In genomic region chr19:28290963-28291657, GRCh38 we compare ENCODE assay signal across 1 cellular context.
TF ChIP-seq lines count a peak whose summit lies in the region.

No MANE protein-coding gene starts in this region.

TF ChIP-seq in HEK293, 187 proteins besides CTCF, POLR2A, EP300 and RAD21 (continued from another document):
- TF ChIP-seq ZNF16 (tag by site-specific recombination; IDR thresholded peaks at IDR 0.05; ENCODE audit: low read depth), result no peak
- TF ChIP-seq ZIC2 (tag by site-specific recombination; IDR thresholded peaks at IDR 0.05), result peak; percentile 100
- TF ChIP-seq WT1 (tag by site-specific recombination; IDR thresholded peaks at IDR 0.05), result peak; percentile 43; the same call in 1 of the 2 replicates
- TF ChIP-seq, protein P1, sequence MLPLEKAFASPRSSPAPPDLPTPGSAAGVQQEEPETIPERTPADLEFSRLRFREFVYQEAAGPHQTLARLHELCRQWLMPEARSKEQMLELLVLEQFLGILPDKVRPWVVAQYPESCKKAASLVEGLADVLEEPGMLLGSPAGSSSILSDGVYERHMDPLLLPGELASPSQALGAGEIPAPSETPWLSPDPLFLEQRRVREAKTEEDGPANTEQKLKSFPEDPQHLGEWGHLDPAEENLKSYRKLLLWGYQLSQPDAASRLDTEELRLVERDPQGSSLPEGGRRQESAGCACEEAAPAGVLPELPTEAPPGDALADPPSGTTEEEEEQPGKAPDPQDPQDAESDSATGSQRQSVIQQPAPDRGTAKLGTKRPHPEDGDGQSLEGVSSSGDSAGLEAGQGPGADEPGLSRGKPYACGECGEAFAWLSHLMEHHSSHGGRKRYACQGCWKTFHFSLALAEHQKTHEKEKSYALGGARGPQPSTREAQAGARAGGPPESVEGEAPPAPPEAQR (tag by site-specific recombination; IDR thresholded peaks at IDR 0.05), result no peak
- TF ChIP-seq ZBTB1 (tag by site-specific recombination; IDR thresholded peaks at IDR 0.05), result no peak
- TF ChIP-seq ZSCAN30 (tag by site-specific recombination; IDR thresholded peaks at IDR 0.05), result 0 out of 2 replicates have a peak, but pooled peaks have one; percentile 19
- TF ChIP-seq ZNF610 (tag by site-specific recombination; IDR thresholded peaks at IDR 0.05; ENCODE audit: borderline replicate concordance), result 0 out of 2 replicates have a peak, but pooled peaks have one; percentile 35
- TF ChIP-seq ZNF600 (tag by site-specific recombination; IDR thresholded peaks at IDR 0.05), result peak; percentile 85
- TF ChIP-seq, protein P2, sequence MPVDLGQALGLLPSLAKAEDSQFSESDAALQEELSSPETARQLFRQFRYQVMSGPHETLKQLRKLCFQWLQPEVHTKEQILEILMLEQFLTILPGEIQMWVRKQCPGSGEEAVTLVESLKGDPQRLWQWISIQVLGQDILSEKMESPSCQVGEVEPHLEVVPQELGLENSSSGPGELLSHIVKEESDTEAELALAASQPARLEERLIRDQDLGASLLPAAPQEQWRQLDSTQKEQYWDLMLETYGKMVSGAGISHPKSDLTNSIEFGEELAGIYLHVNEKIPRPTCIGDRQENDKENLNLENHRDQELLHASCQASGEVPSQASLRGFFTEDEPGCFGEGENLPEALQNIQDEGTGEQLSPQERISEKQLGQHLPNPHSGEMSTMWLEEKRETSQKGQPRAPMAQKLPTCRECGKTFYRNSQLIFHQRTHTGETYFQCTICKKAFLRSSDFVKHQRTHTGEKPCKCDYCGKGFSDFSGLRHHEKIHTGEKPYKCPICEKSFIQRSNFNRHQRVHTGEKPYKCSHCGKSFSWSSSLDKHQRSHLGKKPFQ (tag by site-specific recombination; IDR thresholded peaks at IDR 0.05), result peak; percentile 72
- TF ChIP-seq FEZF1 (tag by site-specific recombination; IDR thresholded peaks at IDR 0.05), result peak; percentile 88
- no peak for TF ChIP-seq ZNF707 (tag by site-specific recombination; IDR thresholded peaks at IDR 0.05)
- no peak for TF ChIP-seq REPIN1 (tag by site-specific recombination; IDR thresholded peaks at IDR 0.05; ENCODE audit: low read depth)
- TF ChIP-seq ZFP3 (tag by site-specific recombination; IDR thresholded peaks at IDR 0.05; ENCODE audit: low read depth), result peak; percentile 33; the same call in 1 of the 2 replicates
- peak; percentile 31; the same call in 1 of the 2 replicates for TF ChIP-seq GLI2 (tag by site-specific recombination; IDR thresholded peaks at IDR 0.05; ENCODE audit: borderline replicate concordance, low read depth)
- TF ChIP-seq ZNF558 (tag by site-specific recombination; IDR thresholded peaks at IDR 0.05), result no peak
- TF ChIP-seq ZNF140 (tag by site-specific recombination; IDR thresholded peaks at IDR 0.05), result no peak
- no peak for TF ChIP-seq ZNF670 (tag by site-specific recombination; IDR thresholded peaks at IDR 0.05; ENCODE audit: low read depth)
- TF ChIP-seq ZNF654 (tag by site-specific recombination; IDR thresholded peaks at IDR 0.05; ENCODE audit: low read depth), result no peak
- peak; percentile 93 for TF ChIP-seq IKZF3 (tag by site-specific recombination; IDR thresholded peaks at IDR 0.05)
- no peak for TF ChIP-seq ZNF48 (tag by site-specific recombination; IDR thresholded peaks at IDR 0.05)
- TF ChIP-seq, protein P3, sequence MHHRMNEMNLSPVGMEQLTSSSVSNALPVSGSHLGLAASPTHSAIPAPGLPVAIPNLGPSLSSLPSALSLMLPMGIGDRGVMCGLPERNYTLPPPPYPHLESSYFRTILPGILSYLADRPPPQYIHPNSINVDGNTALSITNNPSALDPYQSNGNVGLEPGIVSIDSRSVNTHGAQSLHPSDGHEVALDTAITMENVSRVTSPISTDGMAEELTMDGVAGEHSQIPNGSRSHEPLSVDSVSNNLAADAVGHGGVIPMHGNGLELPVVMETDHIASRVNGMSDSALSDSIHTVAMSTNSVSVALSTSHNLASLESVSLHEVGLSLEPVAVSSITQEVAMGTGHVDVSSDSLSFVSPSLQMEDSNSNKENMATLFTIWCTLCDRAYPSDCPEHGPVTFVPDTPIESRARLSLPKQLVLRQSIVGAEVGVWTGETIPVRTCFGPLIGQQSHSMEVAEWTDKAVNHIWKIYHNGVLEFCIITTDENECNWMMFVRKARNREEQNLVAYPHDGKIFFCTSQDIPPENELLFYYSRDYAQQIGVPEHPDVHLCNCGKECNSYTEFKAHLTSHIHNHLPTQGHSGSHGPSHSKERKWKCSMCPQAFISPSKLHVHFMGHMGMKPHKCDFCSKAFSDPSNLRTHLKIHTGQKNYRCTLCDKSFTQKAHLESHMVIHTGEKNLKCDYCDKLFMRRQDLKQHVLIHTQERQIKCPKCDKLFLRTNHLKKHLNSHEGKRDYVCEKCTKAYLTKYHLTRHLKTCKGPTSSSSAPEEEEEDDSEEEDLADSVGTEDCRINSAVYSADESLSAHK (tag by site-specific recombination; IDR thresholded peaks at IDR 0.05), result peak; percentile 65; the same call in 1 of the 2 replicates
- no peak for TF ChIP-seq ZXDB (tag by site-specific recombination; IDR thresholded peaks at IDR 0.05)
- TF ChIP-seq, protein P4, sequence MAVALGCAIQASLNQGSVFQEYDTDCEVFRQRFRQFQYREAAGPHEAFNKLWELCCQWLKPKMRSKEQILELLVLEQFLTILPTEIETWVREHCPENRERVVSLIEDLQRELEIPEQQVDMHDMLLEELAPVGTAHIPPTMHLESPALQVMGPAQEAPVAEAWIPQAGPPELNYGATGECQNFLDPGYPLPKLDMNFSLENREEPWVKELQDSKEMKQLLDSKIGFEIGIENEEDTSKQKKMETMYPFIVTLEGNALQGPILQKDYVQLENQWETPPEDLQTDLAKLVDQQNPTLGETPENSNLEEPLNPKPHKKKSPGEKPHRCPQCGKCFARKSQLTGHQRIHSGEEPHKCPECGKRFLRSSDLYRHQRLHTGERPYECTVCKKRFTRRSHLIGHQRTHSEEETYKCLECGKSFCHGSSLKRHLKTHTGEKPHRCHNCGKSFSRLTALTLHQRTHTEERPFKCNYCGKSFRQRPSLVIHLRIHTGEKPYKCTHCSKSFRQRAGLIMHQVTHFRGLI (tag by site-specific recombination; IDR thresholded peaks at IDR 0.05), result peak; percentile 83; the same call in 1 of the 2 replicates
- TF ChIP-seq ZNF596 (tag by site-specific recombination; IDR thresholded peaks at IDR 0.05), result peak; percentile 74; the same call in 1 of the 2 replicates
- no peak for TF ChIP-seq ZNF843 (tag by site-specific recombination; IDR thresholded peaks at IDR 0.05)
- TF ChIP-seq ZNF23 (tag by site-specific recombination; IDR thresholded peaks at IDR 0.05; ENCODE audit: borderline replicate concordance), result no peak
- TF ChIP-seq GLIS1 (tag by site-specific recombination; IDR thresholded peaks at IDR 0.05), result peak; percentile 97
- TF ChIP-seq GFI1B (tag by site-specific recombination; IDR thresholded peaks at IDR 0.05), result no peak
- TF ChIP-seq, protein P5, sequence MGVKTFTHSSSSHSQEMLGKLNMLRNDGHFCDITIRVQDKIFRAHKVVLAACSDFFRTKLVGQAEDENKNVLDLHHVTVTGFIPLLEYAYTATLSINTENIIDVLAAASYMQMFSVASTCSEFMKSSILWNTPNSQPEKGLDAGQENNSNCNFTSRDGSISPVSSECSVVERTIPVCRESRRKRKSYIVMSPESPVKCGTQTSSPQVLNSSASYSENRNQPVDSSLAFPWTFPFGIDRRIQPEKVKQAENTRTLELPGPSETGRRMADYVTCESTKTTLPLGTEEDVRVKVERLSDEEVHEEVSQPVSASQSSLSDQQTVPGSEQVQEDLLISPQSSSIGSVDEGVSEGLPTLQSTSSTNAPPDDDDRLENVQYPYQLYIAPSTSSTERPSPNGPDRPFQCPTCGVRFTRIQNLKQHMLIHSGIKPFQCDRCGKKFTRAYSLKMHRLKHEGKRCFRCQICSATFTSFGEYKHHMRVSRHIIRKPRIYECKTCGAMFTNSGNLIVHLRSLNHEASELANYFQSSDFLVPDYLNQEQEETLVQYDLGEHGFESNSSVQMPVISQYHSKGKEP (tag by site-specific recombination; IDR thresholded peaks at IDR 0.05), result peak; percentile 50; the same call in 1 of the 2 replicates
- peak; percentile 52 for TF ChIP-seq OSR2 (tag by site-specific recombination; IDR thresholded peaks at IDR 0.05)
- 0 out of 2 replicates have a peak, but pooled peaks have one; percentile 52 for TF ChIP-seq BCL11B (tag by site-specific recombination; IDR thresholded peaks at IDR 0.05; ENCODE audit: low read depth)
- TF ChIP-seq YY1 (tag by site-specific recombination; IDR thresholded peaks at IDR 0.05), result peak; percentile 57; the same call in 1 of the 2 replicates
- TF ChIP-seq, protein P6, sequence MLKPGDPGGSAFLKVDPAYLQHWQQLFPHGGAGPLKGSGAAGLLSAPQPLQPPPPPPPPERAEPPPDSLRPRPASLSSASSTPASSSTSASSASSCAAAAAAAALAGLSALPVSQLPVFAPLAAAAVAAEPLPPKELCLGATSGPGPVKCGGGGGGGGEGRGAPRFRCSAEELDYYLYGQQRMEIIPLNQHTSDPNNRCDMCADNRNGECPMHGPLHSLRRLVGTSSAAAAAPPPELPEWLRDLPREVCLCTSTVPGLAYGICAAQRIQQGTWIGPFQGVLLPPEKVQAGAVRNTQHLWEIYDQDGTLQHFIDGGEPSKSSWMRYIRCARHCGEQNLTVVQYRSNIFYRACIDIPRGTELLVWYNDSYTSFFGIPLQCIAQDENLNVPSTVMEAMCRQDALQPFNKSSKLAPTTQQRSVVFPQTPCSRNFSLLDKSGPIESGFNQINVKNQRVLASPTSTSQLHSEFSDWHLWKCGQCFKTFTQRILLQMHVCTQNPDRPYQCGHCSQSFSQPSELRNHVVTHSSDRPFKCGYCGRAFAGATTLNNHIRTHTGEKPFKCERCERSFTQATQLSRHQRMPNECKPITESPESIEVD (tag by site-specific recombination; IDR thresholded peaks at IDR 0.05), result peak; percentile 68; the same call in 1 of the 2 replicates
- TF ChIP-seq ZNF341 (tag by site-specific recombination; IDR thresholded peaks at IDR 0.05; ENCODE audit: low read depth), result peak; percentile 90
- TF ChIP-seq GLIS2 (tag by site-specific recombination; IDR thresholded peaks at IDR 0.05), result no peak
- TF ChIP-seq, protein P7, sequence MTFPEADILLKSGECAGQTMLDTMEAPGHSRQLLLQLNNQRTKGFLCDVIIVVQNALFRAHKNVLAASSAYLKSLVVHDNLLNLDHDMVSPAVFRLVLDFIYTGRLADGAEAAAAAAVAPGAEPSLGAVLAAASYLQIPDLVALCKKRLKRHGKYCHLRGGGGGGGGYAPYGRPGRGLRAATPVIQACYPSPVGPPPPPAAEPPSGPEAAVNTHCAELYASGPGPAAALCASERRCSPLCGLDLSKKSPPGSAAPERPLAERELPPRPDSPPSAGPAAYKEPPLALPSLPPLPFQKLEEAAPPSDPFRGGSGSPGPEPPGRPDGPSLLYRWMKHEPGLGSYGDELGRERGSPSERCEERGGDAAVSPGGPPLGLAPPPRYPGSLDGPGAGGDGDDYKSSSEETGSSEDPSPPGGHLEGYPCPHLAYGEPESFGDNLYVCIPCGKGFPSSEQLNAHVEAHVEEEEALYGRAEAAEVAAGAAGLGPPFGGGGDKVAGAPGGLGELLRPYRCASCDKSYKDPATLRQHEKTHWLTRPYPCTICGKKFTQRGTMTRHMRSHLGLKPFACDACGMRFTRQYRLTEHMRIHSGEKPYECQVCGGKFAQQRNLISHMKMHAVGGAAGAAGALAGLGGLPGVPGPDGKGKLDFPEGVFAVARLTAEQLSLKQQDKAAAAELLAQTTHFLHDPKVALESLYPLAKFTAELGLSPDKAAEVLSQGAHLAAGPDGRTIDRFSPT (tag by site-specific recombination; IDR thresholded peaks at IDR 0.05), result peak; percentile 57; the same call in 1 of the 2 replicates
- no peak for TF ChIP-seq SP3 (tag by site-specific recombination; IDR thresholded peaks at IDR 0.05)
